ENCODE assay signal across 1 cellular context in genomic region chr7:104059103-104059502, GRCh38.
TF ChIP-seq lines count a peak whose summit lies in the region.

No MANE protein-coding gene starts in this region.

TF ChIP-seq in HepG2, 621 proteins besides CTCF, POLR2A, EP300 and RAD21 (continued from another document):
- TF ChIP-seq, protein P1, sequence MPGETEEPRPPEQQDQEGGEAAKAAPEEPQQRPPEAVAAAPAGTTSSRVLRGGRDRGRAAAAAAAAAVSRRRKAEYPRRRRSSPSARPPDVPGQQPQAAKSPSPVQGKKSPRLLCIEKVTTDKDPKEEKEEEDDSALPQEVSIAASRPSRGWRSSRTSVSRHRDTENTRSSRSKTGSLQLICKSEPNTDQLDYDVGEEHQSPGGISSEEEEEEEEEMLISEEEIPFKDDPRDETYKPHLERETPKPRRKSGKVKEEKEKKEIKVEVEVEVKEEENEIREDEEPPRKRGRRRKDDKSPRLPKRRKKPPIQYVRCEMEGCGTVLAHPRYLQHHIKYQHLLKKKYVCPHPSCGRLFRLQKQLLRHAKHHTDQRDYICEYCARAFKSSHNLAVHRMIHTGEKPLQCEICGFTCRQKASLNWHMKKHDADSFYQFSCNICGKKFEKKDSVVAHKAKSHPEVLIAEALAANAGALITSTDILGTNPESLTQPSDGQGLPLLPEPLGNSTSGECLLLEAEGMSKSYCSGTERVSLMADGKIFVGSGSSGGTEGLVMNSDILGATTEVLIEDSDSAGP (CRISPR knock-in tag; IDR thresholded peaks at IDR 0.05; ENCODE audit: borderline replicate concordance): peak; percentile 45; the same call in 1 of the 2 replicates
- no peak for TF ChIP-seq ZNF570 (CRISPR knock-in tag; IDR thresholded peaks at IDR 0.05; ENCODE audit: borderline replicate concordance)
- TF ChIP-seq XRCC5 (optimal IDR thresholded peaks at IDR 0.05; ENCODE audit: low read length): peak; percentile 39
- TF ChIP-seq, protein P2, sequence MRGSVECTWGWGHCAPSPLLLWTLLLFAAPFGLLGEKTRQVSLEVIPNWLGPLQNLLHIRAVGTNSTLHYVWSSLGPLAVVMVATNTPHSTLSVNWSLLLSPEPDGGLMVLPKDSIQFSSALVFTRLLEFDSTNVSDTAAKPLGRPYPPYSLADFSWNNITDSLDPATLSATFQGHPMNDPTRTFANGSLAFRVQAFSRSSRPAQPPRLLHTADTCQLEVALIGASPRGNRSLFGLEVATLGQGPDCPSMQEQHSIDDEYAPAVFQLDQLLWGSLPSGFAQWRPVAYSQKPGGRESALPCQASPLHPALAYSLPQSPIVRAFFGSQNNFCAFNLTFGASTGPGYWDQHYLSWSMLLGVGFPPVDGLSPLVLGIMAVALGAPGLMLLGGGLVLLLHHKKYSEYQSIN (CRISPR knock-in tag; IDR thresholded peaks at IDR 0.05; ENCODE audit: borderline replicate concordance): no peak
- peak; percentile 18; the same call in 1 of the 2 replicates for TF ChIP-seq ZFY (CRISPR knock-in tag; IDR thresholded peaks at IDR 0.05)
- TF ChIP-seq PHF21A (CRISPR knock-in tag; IDR thresholded peaks at IDR 0.05): peak; percentile 50; the same call in 1 of the 2 replicates
- TF ChIP-seq POGZ (CRISPR knock-in tag; IDR thresholded peaks at IDR 0.05): peak; percentile 26; the same call in 1 of the 2 replicates
- TF ChIP-seq CEBPG (CRISPR knock-in tag; IDR thresholded peaks at IDR 0.05): 0 out of 2 replicates have a peak, but pooled peaks have one; percentile 4
- peak; percentile 46 for TF ChIP-seq FOSL2 (CRISPR knock-in tag; IDR thresholded peaks at IDR 0.05)
- TF ChIP-seq, protein P3, sequence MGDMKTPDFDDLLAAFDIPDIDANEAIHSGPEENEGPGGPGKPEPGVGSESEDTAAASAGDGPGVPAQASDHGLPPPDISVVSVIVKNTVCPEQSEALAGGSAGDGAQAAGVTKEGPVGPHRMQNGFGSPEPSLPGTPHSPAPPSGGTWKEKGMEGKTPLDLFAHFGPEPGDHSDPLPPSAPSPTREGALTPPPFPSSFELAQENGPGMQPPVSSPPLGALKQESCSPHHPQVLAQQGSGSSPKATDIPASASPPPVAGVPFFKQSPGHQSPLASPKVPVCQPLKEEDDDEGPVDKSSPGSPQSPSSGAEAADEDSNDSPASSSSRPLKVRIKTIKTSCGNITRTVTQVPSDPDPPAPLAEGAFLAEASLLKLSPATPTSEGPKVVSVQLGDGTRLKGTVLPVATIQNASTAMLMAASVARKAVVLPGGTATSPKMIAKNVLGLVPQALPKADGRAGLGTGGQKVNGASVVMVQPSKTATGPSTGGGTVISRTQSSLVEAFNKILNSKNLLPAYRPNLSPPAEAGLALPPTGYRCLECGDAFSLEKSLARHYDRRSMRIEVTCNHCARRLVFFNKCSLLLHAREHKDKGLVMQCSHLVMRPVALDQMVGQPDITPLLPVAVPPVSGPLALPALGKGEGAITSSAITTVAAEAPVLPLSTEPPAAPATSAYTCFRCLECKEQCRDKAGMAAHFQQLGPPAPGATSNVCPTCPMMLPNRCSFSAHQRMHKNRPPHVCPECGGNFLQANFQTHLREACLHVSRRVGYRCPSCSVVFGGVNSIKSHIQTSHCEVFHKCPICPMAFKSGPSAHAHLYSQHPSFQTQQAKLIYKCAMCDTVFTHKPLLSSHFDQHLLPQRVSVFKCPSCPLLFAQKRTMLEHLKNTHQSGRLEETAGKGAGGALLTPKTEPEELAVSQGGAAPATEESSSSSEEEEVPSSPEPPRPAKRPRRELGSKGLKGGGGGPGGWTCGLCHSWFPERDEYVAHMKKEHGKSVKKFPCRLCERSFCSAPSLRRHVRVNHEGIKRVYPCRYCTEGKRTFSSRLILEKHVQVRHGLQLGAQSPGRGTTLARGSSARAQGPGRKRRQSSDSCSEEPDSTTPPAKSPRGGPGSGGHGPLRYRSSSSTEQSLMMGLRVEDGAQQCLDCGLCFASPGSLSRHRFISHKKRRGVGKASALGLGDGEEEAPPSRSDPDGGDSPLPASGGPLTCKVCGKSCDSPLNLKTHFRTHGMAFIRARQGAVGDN (CRISPR knock-in tag; IDR thresholded peaks at IDR 0.05): peak; percentile 46
- TF ChIP-seq, protein P4, sequence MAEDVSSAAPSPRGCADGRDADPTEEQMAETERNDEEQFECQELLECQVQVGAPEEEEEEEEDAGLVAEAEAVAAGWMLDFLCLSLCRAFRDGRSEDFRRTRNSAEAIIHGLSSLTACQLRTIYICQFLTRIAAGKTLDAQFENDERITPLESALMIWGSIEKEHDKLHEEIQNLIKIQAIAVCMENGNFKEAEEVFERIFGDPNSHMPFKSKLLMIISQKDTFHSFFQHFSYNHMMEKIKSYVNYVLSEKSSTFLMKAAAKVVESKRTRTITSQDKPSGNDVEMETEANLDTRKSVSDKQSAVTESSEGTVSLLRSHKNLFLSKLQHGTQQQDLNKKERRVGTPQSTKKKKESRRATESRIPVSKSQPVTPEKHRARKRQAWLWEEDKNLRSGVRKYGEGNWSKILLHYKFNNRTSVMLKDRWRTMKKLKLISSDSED (CRISPR knock-in tag; IDR thresholded peaks at IDR 0.05): no peak
- 0 out of 2 replicates have a peak, but pooled peaks have one; percentile 12 for TF ChIP-seq SOX5 (CRISPR knock-in tag; IDR thresholded peaks at IDR 0.05; ENCODE audit: borderline replicate concordance)
- TF ChIP-seq ZBTB7A (CRISPR knock-in tag; IDR thresholded peaks at IDR 0.05): 0 out of 2 replicates have a peak, but pooled peaks have one; percentile 11
- TF ChIP-seq ZNF543 (CRISPR knock-in tag; IDR thresholded peaks at IDR 0.05): no peak
- TF ChIP-seq HOXA3 (CRISPR knock-in tag; IDR thresholded peaks at IDR 0.05): peak; percentile 31; the same call in 1 of the 2 replicates
- TF ChIP-seq RFXANK (CRISPR knock-in tag; IDR thresholded peaks at IDR 0.05): no peak
- TF ChIP-seq ZMYM2 (CRISPR knock-in tag; IDR thresholded peaks at IDR 0.05): 0 out of 2 replicates have a peak, but pooled peaks have one; percentile 33
- TF ChIP-seq ZBTB2 (CRISPR knock-in tag; IDR thresholded peaks at IDR 0.05; ENCODE audit: low read depth): no peak
- TF ChIP-seq TAF1 (CRISPR knock-in tag; IDR thresholded peaks at IDR 0.05): peak; percentile 10; the same call in 1 of the 2 replicates
- TF ChIP-seq ZSCAN5A (CRISPR knock-in tag; IDR thresholded peaks at IDR 0.05; ENCODE audit: borderline replicate concordance): 0 out of 2 replicates have a peak, but pooled peaks have one; percentile 28
- peak; percentile 49 for TF ChIP-seq TEAD3 (CRISPR knock-in tag; optimal IDR thresholded peaks at IDR 0.05; ENCODE audit: borderline replicate concordance)
- no peak for TF ChIP-seq POLR2AphosphoS2 (IDR thresholded peaks at IDR 0.05; ENCODE audit: low read depth, low read length)
- TF ChIP-seq FOXA3 (CRISPR knock-in tag; IDR thresholded peaks at IDR 0.05): peak; percentile 65
- peak; percentile 74 for TF ChIP-seq ZBTB7B (CRISPR knock-in tag; IDR thresholded peaks at IDR 0.05)
TF ChIP-seq in HepG2: peak in this region for 22.
